Comparison of ENCODE assay signal across 1 cellular context in the genomic region with DNA sequence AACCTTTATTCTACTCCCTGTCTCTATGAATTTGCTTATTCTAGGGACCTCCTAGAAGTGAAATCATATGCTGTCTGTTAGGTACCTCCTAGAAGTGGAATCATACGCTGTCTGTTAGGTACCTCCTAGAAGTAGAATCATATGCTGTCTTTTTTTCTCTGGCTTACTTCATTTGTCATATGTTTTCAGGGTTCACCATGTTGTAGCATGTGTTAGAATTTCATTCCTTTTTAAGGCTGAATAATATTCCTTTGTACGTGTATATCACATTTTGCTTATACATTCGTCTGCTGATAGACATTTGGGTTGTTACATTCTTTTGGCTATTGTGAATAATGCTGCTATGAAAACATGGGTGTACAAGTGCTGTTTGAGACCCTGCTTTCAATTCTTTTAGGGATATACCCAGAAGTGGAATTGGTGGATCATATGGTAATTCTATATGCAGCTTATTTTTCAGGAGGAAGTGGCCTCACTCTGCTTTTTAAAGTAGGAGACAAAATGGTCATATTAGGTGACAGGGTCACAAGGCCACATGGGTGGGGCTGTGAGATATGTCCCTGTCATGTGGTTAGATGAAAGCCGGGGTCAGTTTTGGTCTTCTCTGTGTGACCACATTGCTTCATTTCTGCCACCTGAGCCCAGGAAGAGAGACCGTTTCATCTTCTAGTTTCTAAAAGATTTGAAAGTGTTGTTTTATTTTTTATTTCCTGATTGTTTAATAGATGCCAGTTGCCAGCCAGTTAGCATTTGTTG.
A peak's percentile ranks its signal among the peaks of the same experiment; 100 is the strongest.
TF ChIP-seq lines count a peak whose summit lies in the region.

No MANE protein-coding gene starts in this region.

TF ChIP-seq in K562, 482 proteins besides CTCF, POLR2A, EP300 and RAD21 (continued from another document and continues in another):
- TF ChIP-seq, protein P1, sequence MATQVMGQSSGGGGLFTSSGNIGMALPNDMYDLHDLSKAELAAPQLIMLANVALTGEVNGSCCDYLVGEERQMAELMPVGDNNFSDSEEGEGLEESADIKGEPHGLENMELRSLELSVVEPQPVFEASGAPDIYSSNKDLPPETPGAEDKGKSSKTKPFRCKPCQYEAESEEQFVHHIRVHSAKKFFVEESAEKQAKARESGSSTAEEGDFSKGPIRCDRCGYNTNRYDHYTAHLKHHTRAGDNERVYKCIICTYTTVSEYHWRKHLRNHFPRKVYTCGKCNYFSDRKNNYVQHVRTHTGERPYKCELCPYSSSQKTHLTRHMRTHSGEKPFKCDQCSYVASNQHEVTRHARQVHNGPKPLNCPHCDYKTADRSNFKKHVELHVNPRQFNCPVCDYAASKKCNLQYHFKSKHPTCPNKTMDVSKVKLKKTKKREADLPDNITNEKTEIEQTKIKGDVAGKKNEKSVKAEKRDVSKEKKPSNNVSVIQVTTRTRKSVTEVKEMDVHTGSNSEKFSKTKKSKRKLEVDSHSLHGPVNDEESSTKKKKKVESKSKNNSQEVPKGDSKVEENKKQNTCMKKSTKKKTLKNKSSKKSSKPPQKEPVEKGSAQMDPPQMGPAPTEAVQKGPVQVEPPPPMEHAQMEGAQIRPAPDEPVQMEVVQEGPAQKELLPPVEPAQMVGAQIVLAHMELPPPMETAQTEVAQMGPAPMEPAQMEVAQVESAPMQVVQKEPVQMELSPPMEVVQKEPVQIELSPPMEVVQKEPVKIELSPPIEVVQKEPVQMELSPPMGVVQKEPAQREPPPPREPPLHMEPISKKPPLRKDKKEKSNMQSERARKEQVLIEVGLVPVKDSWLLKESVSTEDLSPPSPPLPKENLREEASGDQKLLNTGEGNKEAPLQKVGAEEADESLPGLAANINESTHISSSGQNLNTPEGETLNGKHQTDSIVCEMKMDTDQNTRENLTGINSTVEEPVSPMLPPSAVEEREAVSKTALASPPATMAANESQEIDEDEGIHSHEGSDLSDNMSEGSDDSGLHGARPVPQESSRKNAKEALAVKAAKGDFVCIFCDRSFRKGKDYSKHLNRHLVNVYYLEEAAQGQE (CRISPR knock-in tag; IDR thresholded peaks at IDR 0.05; ENCODE audit: low read depth), result no peak
- TF ChIP-seq ZNF77 (CRISPR knock-in tag; IDR thresholded peaks at IDR 0.05) (no peak), SRSF1 (IDR thresholded peaks at IDR 0.05; ENCODE audit: low read depth, low read length) (no peak), SRF (CRISPR knock-in tag; IDR thresholded peaks at IDR 0.05) (peak in 1 of 2 experiments; percentile 67; a peak in 1 of 4 replicates), ETV6 (IDR thresholded peaks at IDR 0.05; ENCODE audit: borderline replicate concordance in 1 of 2, low read depth in 2 of 2, low read length in 1 of 2) (no peak), ETV6 (CRISPR knock-in tag; IDR thresholded peaks at IDR 0.05; ENCODE audit: borderline replicate concordance) (no peak), ZNF263 (CRISPR knock-in tag; IDR thresholded peaks at IDR 0.05; ENCODE audit: borderline replicate concordance) (no peak), NFE2L1 (tag; IDR thresholded peaks at IDR 0.05; ENCODE audit: borderline replicate concordance, low read depth) (no peak), SP1 (CRISPR knock-in tag; IDR thresholded peaks at IDR 0.05) (no peak), ZNF76 (CRISPR knock-in tag; IDR thresholded peaks at IDR 0.05; ENCODE audit: borderline replicate concordance) (no peak), ZNF668 (CRISPR knock-in tag; IDR thresholded peaks at IDR 0.05) (no peak), SMARCE1 (IDR thresholded peaks at IDR 0.05) (no peak), KLF16 (IDR thresholded peaks at IDR 0.05) (no peak), MTA1 (IDR thresholded peaks at IDR 0.05; ENCODE audit: borderline replicate concordance) (no peak), NFIX (CRISPR knock-in tag; IDR thresholded peaks at IDR 0.05; ENCODE audit: low read depth) (no peak), ZNF445 (CRISPR knock-in tag; IDR thresholded peaks at IDR 0.05; ENCODE audit: low read depth) (no peak), ARHGAP35 (IDR thresholded peaks at IDR 0.05; ENCODE audit: partially characterized antibody) (no peak), XRCC3 (IDR thresholded peaks at IDR 0.05) (no peak), BRCA1 (IDR thresholded peaks at IDR 0.05) (no peak), BRCA1 (CRISPR knock-in tag; IDR thresholded peaks at IDR 0.05) (no peak), ASH1L (IDR thresholded peaks at IDR 0.05; ENCODE audit: borderline replicate concordance, low read depth, partially characterized antibody) (no peak), SP2 (IDR thresholded peaks at IDR 0.05; ENCODE audit: extremely low read depth, low read depth, low read length, poor library complexity, severe bottlenecking) (no peak), JUN (IDR thresholded peaks at IDR 0.05; ENCODE audit: borderline replicate concordance, low read depth, low read length) (no peak), JUN (CRISPR knock-in tag; IDR thresholded peaks at IDR 0.05; ENCODE audit: borderline replicate concordance) (no peak), ZNF79 (CRISPR knock-in tag; IDR thresholded peaks at IDR 0.05; ENCODE audit: low read depth) (no peak), ILF3 (IDR thresholded peaks at IDR 0.05; ENCODE audit: borderline replicate concordance) (no peak)
- TF ChIP-seq, protein P2, sequence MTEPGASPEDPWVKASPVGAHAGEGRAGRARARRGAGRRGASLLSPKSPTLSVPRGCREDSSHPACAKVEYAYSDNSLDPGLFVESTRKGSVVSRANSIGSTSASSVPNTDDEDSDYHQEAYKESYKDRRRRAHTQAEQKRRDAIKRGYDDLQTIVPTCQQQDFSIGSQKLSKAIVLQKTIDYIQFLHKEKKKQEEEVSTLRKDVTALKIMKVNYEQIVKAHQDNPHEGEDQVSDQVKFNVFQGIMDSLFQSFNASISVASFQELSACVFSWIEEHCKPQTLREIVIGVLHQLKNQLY (CRISPR knock-in tag; conservative IDR thresholded peaks at IDR 0.05), result no peak
- TF ChIP-seq, protein P3, sequence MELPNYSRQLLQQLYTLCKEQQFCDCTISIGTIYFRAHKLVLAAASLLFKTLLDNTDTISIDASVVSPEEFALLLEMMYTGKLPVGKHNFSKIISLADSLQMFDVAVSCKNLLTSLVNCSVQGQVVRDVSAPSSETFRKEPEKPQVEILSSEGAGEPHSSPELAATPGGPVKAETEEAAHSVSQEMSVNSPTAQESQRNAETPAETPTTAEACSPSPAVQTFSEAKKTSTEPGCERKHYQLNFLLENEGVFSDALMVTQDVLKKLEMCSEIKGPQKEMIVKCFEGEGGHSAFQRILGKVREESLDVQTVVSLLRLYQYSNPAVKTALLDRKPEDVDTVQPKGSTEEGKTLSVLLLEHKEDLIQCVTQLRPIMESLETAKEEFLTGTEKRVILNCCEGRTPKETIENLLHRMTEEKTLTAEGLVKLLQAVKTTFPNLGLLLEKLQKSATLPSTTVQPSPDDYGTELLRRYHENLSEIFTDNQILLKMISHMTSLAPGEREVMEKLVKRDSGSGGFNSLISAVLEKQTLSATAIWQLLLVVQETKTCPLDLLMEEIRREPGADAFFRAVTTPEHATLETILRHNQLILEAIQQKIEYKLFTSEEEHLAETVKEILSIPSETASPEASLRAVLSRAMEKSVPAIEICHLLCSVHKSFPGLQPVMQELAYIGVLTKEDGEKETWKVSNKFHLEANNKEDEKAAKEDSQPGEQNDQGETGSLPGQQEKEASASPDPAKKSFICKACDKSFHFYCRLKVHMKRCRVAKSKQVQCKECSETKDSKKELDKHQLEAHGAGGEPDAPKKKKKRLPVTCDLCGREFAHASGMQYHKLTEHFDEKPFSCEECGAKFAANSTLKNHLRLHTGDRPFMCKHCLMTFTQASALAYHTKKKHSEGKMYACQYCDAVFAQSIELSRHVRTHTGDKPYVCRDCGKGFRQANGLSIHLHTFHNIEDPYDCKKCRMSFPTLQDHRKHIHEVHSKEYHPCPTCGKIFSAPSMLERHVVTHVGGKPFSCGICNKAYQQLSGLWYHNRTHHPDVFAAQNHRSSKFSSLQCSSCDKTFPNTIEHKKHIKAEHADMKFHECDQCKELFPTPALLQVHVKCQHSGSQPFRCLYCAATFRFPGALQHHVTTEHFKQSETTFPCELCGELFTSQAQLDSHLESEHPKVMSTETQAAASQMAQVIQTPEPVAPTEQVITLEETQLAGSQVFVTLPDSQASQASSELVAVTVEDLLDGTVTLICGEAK (IDR thresholded peaks at IDR 0.05), result no peak
- TF ChIP-seq, protein P3 (CRISPR knock-in tag; IDR thresholded peaks at IDR 0.05), result no peak
- TF ChIP-seq, protein P4, sequence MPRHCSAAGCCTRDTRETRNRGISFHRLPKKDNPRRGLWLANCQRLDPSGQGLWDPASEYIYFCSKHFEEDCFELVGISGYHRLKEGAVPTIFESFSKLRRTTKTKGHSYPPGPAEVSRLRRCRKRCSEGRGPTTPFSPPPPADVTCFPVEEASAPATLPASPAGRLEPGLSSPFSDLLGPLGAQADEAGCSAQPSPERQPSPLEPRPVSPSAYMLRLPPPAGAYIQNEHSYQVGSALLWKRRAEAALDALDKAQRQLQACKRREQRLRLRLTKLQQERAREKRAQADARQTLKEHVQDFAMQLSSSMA (CRISPR knock-in tag; IDR thresholded peaks at IDR 0.05), result no peak
- TF ChIP-seq, protein P5, sequence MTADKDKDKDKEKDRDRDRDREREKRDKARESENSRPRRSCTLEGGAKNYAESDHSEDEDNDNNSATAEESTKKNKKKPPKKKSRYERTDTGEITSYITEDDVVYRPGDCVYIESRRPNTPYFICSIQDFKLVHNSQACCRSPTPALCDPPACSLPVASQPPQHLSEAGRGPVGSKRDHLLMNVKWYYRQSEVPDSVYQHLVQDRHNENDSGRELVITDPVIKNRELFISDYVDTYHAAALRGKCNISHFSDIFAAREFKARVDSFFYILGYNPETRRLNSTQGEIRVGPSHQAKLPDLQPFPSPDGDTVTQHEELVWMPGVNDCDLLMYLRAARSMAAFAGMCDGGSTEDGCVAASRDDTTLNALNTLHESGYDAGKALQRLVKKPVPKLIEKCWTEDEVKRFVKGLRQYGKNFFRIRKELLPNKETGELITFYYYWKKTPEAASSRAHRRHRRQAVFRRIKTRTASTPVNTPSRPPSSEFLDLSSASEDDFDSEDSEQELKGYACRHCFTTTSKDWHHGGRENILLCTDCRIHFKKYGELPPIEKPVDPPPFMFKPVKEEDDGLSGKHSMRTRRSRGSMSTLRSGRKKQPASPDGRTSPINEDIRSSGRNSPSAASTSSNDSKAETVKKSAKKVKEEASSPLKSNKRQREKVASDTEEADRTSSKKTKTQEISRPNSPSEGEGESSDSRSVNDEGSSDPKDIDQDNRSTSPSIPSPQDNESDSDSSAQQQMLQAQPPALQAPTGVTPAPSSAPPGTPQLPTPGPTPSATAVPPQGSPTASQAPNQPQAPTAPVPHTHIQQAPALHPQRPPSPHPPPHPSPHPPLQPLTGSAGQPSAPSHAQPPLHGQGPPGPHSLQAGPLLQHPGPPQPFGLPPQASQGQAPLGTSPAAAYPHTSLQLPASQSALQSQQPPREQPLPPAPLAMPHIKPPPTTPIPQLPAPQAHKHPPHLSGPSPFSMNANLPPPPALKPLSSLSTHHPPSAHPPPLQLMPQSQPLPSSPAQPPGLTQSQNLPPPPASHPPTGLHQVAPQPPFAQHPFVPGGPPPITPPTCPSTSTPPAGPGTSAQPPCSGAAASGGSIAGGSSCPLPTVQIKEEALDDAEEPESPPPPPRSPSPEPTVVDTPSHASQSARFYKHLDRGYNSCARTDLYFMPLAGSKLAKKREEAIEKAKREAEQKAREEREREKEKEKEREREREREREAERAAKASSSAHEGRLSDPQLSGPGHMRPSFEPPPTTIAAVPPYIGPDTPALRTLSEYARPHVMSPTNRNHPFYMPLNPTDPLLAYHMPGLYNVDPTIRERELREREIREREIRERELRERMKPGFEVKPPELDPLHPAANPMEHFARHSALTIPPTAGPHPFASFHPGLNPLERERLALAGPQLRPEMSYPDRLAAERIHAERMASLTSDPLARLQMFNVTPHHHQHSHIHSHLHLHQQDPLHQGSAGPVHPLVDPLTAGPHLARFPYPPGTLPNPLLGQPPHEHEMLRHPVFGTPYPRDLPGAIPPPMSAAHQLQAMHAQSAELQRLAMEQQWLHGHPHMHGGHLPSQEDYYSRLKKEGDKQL (CRISPR knock-in tag; IDR thresholded peaks at IDR 0.05; ENCODE audit: borderline replicate concordance), result no peak
- TF ChIP-seq, protein P6, sequence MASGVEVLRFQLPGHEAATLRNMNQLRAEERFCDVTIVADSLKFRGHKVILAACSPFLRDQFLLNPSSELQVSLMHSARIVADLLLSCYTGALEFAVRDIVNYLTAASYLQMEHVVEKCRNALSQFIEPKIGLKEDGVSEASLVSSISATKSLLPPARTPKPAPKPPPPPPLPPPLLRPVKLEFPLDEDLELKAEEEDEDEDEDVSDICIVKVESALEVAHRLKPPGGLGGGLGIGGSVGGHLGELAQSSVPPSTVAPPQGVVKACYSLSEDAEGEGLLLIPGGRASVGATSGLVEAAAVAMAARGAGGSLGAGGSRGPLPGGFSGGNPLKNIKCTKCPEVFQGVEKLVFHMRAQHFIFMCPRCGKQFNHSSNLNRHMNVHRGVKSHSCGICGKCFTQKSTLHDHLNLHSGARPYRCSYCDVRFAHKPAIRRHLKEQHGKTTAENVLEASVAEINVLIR (CRISPR knock-in tag; IDR thresholded peaks at IDR 0.05), result no peak
- TF ChIP-seq, protein P7, sequence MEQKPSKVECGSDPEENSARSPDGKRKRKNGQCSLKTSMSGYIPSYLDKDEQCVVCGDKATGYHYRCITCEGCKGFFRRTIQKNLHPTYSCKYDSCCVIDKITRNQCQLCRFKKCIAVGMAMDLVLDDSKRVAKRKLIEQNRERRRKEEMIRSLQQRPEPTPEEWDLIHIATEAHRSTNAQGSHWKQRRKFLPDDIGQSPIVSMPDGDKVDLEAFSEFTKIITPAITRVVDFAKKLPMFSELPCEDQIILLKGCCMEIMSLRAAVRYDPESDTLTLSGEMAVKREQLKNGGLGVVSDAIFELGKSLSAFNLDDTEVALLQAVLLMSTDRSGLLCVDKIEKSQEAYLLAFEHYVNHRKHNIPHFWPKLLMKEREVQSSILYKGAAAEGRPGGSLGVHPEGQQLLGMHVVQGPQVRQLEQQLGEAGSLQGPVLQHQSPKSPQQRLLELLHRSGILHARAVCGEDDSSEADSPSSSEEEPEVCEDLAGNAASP (IDR thresholded peaks at IDR 0.05), result no peak
